Comparison of ENCODE assay signal across 26 cellular contexts in genomic region chr16:7400117-7400890, GRCh38.
"Had no signal": no experiment of that assay in that cellular context is flagged by ENCODE, and none has a peak within 500 bp of the region (broad histone marks: within the 10 kb centered on the region; RNA-seq: fewer than 3 reads in every experiment).

No MANE protein-coding gene starts in this region.

- H3K4me1 ChIP-seq: ascending aorta, colonic mucosa, esophagus squamous epithelium had no signal

- H3K4me3 ChIP-seq: ascending aorta, colonic mucosa, esophagus squamous epithelium had no signal

- H3K27me3 ChIP-seq: ascending aorta, brain microvascular endothelial cell, colonic mucosa, esophagus squamous epithelium had no signal

- FAIRE-seq: bronchial epithelial cell, endometrium, endothelial cell of umbilical vein had no signal

- H3K36me3 ChIP-seq: ascending aorta, brain microvascular endothelial cell, colonic mucosa, esophagus squamous epithelium, WERI-Rb-1 had no signal

- DNase-seq: activated B cell treated with CpG ODN at 0.5 μM for 24 hours; activated CD4-positive, alpha-beta T cell treated with anti-CD3 and anti-CD28 coated beads for 48 hours; activated CD4-positive, alpha-beta T cell treated with anti-CD3 and anti-CD28 coated beads, Interleukin-2, amount 50 U/mL, for 1 hour; activated CD4-positive, alpha-beta T cell treated with anti-CD3 and anti-CD28 coated beads, Interleukin-2, amount 50 U/mL, for 48 hours; activated CD8-positive, alpha-beta memory T cell treated with anti-CD3 and anti-CD28 coated beads for 24 hours; activated CD8-positive, alpha-beta T cell treated with anti-CD3 and anti-CD28 coated beads for 36 hours; activated effector memory CD4-positive, alpha-beta T cell treated with anti-CD3 and anti-CD28 coated beads, Interleukin-2, amount 50 U/mL, for 16 hours; activated naive CD4-positive, alpha-beta T cell treated with anti-CD3 and anti-CD28 coated beads for 36 hours; activated naive CD8-positive, alpha-beta T cell treated with anti-CD3 and anti-CD28 coated beads for 36 hours; activated naive CD8-positive, alpha-beta T cell treated with anti-CD3 and anti-CD28 coated beads, Interleukin-2, amount 50 U/mL, for 24 hours; activated T-cell treated with anti-CD3 and anti-CD28 coated beads, Interleukin-2, amount 50 U/mL, for 1 hour; activated T-cell treated with anti-CD3 and anti-CD28 coated beads, Interleukin-2, amount 50 U/mL, for 48 hours; brain microvascular endothelial cell; colonic mucosa; effector CD8-positive, alpha-beta T cell; esophagus squamous epithelium; foreskin melanocyte; T-helper 1 cell; T-helper 17 cell; T1000; WERI-Rb-1 had no signal

- H3K27ac ChIP-seq: ascending aorta, brain microvascular endothelial cell, colonic mucosa, epithelial cell of prostate, esophagus squamous epithelium, WERI-Rb-1 had no signal

- H3K9me3 ChIP-seq: ascending aorta, colonic mucosa, esophagus squamous epithelium had no signal
